ENCODE assay signal across 13 cellular contexts in genomic region chr22:32661296-32661695, GRCh38.
DNase-seq lines count a peak whose midpoint lies in the region; ATAC-seq, FAIRE-seq and TF ChIP-seq lines count a peak whose summit lies in the region.
"Had no signal": no experiment of that assay in that cellular context is flagged by ENCODE, and none has a peak within 500 bp of the region (broad histone marks: within the 10 kb centered on the region; RNA-seq: fewer than 3 reads in every experiment).

No MANE protein-coding gene starts in this region.

- no peak overlapping the region for H3K9ac ChIP-seq in keratinocyte (ENCODE audit: control insufficient read depth, extremely low read depth, insufficient read depth, low read length)

- H2AFZ ChIP-seq in keratinocyte (ENCODE audit: control insufficient read depth, low read length), result no peak overlapping the region

- H3K4me3 ChIP-seq in cardiac fibroblast (replicated peaks in 1 of 2; ENCODE audit: low read depth in 2 of 2, low read length in 2 of 2) (no peak overlapping the region), keratinocyte (ENCODE audit: control insufficient read depth in 2 of 3, extremely low read depth in 1 of 3, insufficient read depth in 2 of 3, low read depth in 1 of 3, low read length in 3 of 3) (no peak overlapping the region)
- H3K4me3 ChIP-seq: Peyer's patch had no signal

- no peak for FAIRE-seq in keratinocyte (lab: Jason Lieb, UNC)
- FAIRE-seq: small intestine had no signal

- dilution Hi-C loops in keratinocyte (cut with MboI; ENCODE audit: extremely low pct_ligation_motif_present, low sequenced_read_pairs), result no loop called here

- DNase-seq in H4 (ENCODE audit: low spot score) (peak; percentile 58), cardiac fibroblast (ENCODE audit: low read depth in 2 of 2) (peak; percentile 82 to 88), keratinocyte (ENCODE audit: low read depth, low spot score) (no peak), stromal cell of bone marrow (ENCODE audit: low read depth) (peak; percentile 88)
- DNase-seq: activated CD8-positive, alpha-beta memory T cell treated with anti-CD3 and anti-CD28 coated beads for 24 hours; central memory CD4-positive, alpha-beta T cell; NCI-H1105 treated with DMSO at 0.1 percent for 48 hours; small intestine had no signal

- ATAC-seq in HG02973 (IDR thresholded peaks at IDR 0.05; ENCODE audit: unreplicated experiment) (no peak), HG03378 (IDR thresholded peaks at IDR 0.05; ENCODE audit: unreplicated experiment) (no peak), HG02885 (IDR thresholded peaks at IDR 0.05; ENCODE audit: poor library complexity, unreplicated experiment) (no peak), HG03457 (IDR thresholded peaks at IDR 0.05; ENCODE audit: unreplicated experiment) (no peak)

- H4K20me1 ChIP-seq in keratinocyte (ENCODE audit: control insufficient read depth, extremely low read depth, insufficient read depth, low read length), result no peaks in the 10 kb centered on the region

- no peaks in the 10 kb centered on the region for H3K9me1 ChIP-seq in keratinocyte (ENCODE audit: control insufficient read depth, extremely low read depth, insufficient read depth, low read length)

- no peaks in the 10 kb centered on the region for H3K36me3 ChIP-seq in keratinocyte (ENCODE audit: control insufficient read depth in 2 of 2, extremely low read depth in 1 of 2, insufficient read depth in 2 of 2, low read length in 2 of 2)
- H3K36me3 ChIP-seq: Peyer's patch had no signal

- H3K27me3 ChIP-seq in keratinocyte (ENCODE audit: control insufficient read depth, extremely low read depth, insufficient read depth, low read length), result peaks cover 6% of the 10 kb centered on the region
- H3K27me3 ChIP-seq: Peyer's patch had no signal

- no peaks in the 10 kb centered on the region for H3K9me3 ChIP-seq in keratinocyte (ENCODE audit: control insufficient read depth, low read depth, low read length)
- H3K9me3 ChIP-seq: Peyer's patch had no signal

- peak overlapping the region; percentile 16 for H3K4me2 ChIP-seq in keratinocyte (ENCODE audit: control insufficient read depth, extremely low read depth, insufficient read depth, low read depth, low read length)

- H3K27ac ChIP-seq in keratinocyte (ENCODE audit: control insufficient read depth, insufficient read depth, low read length), result no peak overlapping the region

- no peaks in the 10 kb centered on the region for H3K79me2 ChIP-seq in keratinocyte (ENCODE audit: control insufficient read depth, insufficient read depth, low read length)

- TF ChIP-seq CTCF in cardiac fibroblast (IDR thresholded peaks at IDR 0.05; ENCODE audit: low read depth, low read length), result no peak
- no peak for TF ChIP-seq CTCF in keratinocyte (optimal IDR thresholded peaks at IDR 0.05 in 1 of 3, IDR thresholded peaks at IDR 0.05 in 1 of 3, conservative IDR thresholded peaks at IDR 0.05 in 1 of 3; ENCODE audit: extremely low read depth in 1 of 3, insufficient read depth in 2 of 3, low read length in 3 of 3)

- H3K4me1 ChIP-seq in keratinocyte (ENCODE audit: control insufficient read depth, extremely low read depth, insufficient read depth, low read length), result peaks cover 25% of the 10 kb centered on the region
- H3K4me1 ChIP-seq: Peyer's patch had no signal
